22 cellular contexts compared by ENCODE assay signal in the genomic region with DNA sequence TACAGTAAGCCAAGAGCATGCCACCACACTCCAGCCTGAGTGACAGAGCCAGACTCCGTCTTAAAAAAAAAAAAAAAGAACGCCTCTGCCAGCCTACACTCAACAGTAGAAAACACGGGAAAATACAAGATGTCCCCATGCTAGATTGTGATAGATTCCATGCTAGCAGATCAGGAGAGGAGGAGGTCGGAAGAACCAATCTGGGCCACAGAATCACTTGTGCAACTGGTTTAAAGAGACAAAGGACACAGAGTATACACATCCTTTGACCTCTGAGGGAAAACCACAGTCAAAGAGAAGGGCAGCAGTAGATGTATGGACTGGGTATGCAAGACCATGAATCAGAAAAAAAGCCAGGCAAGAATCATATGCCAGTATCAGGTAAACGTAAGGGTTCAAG. TPM values are rescaled to one million over a fixed set of nuclear protein-coding genes. Genes with fewer than 3 reads are reported as not detected.
DNase-seq lines count a peak whose midpoint lies in the region; ATAC-seq and TF ChIP-seq lines count a peak whose summit lies in the region.
"Had no signal": no experiment of that assay in that cellular context is flagged by ENCODE, and none has a peak within 500 bp of the region (broad histone marks: within the 10 kb centered on the region; RNA-seq: fewer than 3 reads in every experiment).

No MANE protein-coding gene starts in this region.

- intact Hi-C loops in CD4-positive, alpha-beta memory T cell (cut with micrococcal nuclease): no loop called here

- no peak overlapping the region for H3K4me3 ChIP-seq in BLaER1
- H3K4me3 ChIP-seq in CD4-positive, alpha-beta memory T cell (ENCODE audit: low read length in 2 of 2): no peak overlapping the region
- no peak overlapping the region for H3K4me3 ChIP-seq in effector memory CD4-positive, alpha-beta T cell (ENCODE audit: insufficient read depth, low read depth, low read length, poor library complexity, severe bottlenecking)
- H3K4me3 ChIP-seq: GM23248, left lung, SJSA1, transverse colon had no signal

- peaks cover 0 to 2% (median 0%) of the 10 kb centered on the region in 8 donors for H3K9me3 Mint-ChIP-seq in CD4-positive, alpha-beta memory T cell
- H3K9me3 Mint-ChIP-seq in WTC11: no peaks in the 10 kb centered on the region
- H3K9me3 Mint-ChIP-seq: stimulated activated effector memory CD8-positive, alpha-beta T cell treated with anti-CD3 and anti-CD28 coated beads, Interleukin-12 subunit alpha, Interleukin-12 subunit beta, amount 100 ng/mL, for 72 hours had no signal

- peaks cover 25% of the 10 kb centered on the region for H3K9me3 ChIP-seq in BLaER1
- H3K9me3 ChIP-seq in CD4-positive, alpha-beta memory T cell (ENCODE audit: control insufficient read depth in 1 of 2, low read length in 2 of 2): no peaks in the 10 kb centered on the region
- no peaks in the 10 kb centered on the region for H3K9me3 ChIP-seq in effector memory CD4-positive, alpha-beta T cell (ENCODE audit: control insufficient read depth, low read length)
- H3K9me3 ChIP-seq: left lung, SJSA1, transverse colon had no signal

- peak overlapping the region in 4 of 7 donors; percentile 7 to 68 (median 52) for H3K27ac Mint-ChIP-seq in CD4-positive, alpha-beta memory T cell
- H3K27ac Mint-ChIP-seq in WTC11: peak overlapping the region; percentile 61; the same call in 1 of the 2 replicates
- H3K27ac Mint-ChIP-seq: stimulated activated effector memory CD8-positive, alpha-beta T cell treated with anti-CD3 and anti-CD28 coated beads, Interleukin-12 subunit alpha, Interleukin-12 subunit beta, amount 100 ng/mL, for 72 hours had no signal

- H3K4me3 Mint-ChIP-seq in CD4-positive, alpha-beta memory T cell: peak overlapping the region in 6 of 8 donors; percentile 1 to 75 (median 44)
- no peak overlapping the region for H3K4me3 Mint-ChIP-seq in WTC11
- H3K4me3 Mint-ChIP-seq: stimulated activated effector memory CD8-positive, alpha-beta T cell treated with anti-CD3 and anti-CD28 coated beads, Interleukin-12 subunit alpha, Interleukin-12 subunit beta, amount 100 ng/mL, for 72 hours had no signal

- TF ChIP-seq CTCF in WTC11 (IDR thresholded peaks at IDR 0.05): no peak

- H3K4me1 Mint-ChIP-seq in CD4-positive, alpha-beta memory T cell: peaks cover 50 to 90% (median 71%) of the 10 kb centered on the region in 4 donors
- H3K4me1 Mint-ChIP-seq in WTC11: peaks cover 64% of the 10 kb centered on the region

- H3K36me3 Mint-ChIP-seq in CD4-positive, alpha-beta memory T cell: peaks cover 8 to 17% of the 10 kb centered on the region in 2 donors
- H3K36me3 Mint-ChIP-seq in WTC11: no peaks in the 10 kb centered on the region

- no peak overlapping the region for H3K27ac ChIP-seq in BLaER1
- H3K27ac ChIP-seq in CD4-positive, alpha-beta memory T cell (ENCODE audit: low read depth, low read length): no peak overlapping the region
- H3K27ac ChIP-seq in effector memory CD4-positive, alpha-beta T cell (ENCODE audit: insufficient read depth, low read length, poor library complexity, severe bottlenecking): no peak overlapping the region
- H3K27ac ChIP-seq: GM23248, left lung, SJSA1, transverse colon had no signal

- H4K20me1 ChIP-seq in BLaER1: peaks cover 100% of the 10 kb centered on the region

- DNase-seq in CD4-positive, alpha-beta memory T cell: no peak
- DNase-seq in WTC11 (ENCODE audit: low spot score) (no peak), left lobe of liver (ENCODE audit: low spot score) (no peak), NCI-H2196 treated with DMSO at 0.1 percent for 48 hours (lab: John Stamatoyannopoulos, UW; ENCODE audit: unreplicated experiment) (no peak), SW480 (ENCODE audit: low spot score) (no peak)
- DNase-seq in effector memory CD4-positive, alpha-beta T cell: no peak
- DNase-seq: activated CD4-positive, CD25-positive, alpha-beta regulatory T cell treated with anti-CD3 and anti-CD28 coated beads, Interleukin-2, amount 50 U/mL, for 72 hours; activated effector memory CD4-positive, alpha-beta T cell treated with anti-CD3 and anti-CD28 coated beads, Interleukin-2, amount 50 U/mL, for 16 hours; aorta; effector CD4-positive, alpha-beta T cell; GM23248; Kasumi-1; left lung; NCI-H1092; NCI-H2107; OCI-M1; right cardiac atrium; transverse colon had no signal

- peaks cover 69% of the 10 kb centered on the region for H3K4me1 ChIP-seq in BLaER1
- peaks cover 86% of the 10 kb centered on the region for H3K4me1 ChIP-seq in CD4-positive, alpha-beta memory T cell (ENCODE audit: insufficient read depth, low read length)
- H3K4me1 ChIP-seq in effector memory CD4-positive, alpha-beta T cell (ENCODE audit: control insufficient read depth, insufficient read depth, low read length, poor library complexity, severe bottlenecking): peaks cover 24% of the 10 kb centered on the region
- H3K4me1 ChIP-seq: SJSA1 had no signal

- peak overlapping the region; percentile 35 for H3K4me2 ChIP-seq in BLaER1

- ATAC-seq in WTC11 (no peak), left lobe of liver (peak; percentile 88), HG03432 (IDR thresholded peaks at IDR 0.05; ENCODE audit: unreplicated experiment) (no peak)
- ATAC-seq: left lung; stimulated activated effector memory CD8-positive, alpha-beta T cell treated with anti-CD3 and anti-CD28 coated beads, Interleukin-12 subunit alpha, Interleukin-12 subunit beta, amount 100 ng/mL, for 72 hours had no signal

- H3K36me3 ChIP-seq in BLaER1: peaks cover 95% of the 10 kb centered on the region
- no peaks in the 10 kb centered on the region for H3K36me3 ChIP-seq in CD4-positive, alpha-beta memory T cell (ENCODE audit: insufficient read depth, low read length)
- no peaks in the 10 kb centered on the region for H3K36me3 ChIP-seq in effector memory CD4-positive, alpha-beta T cell (ENCODE audit: control insufficient read depth, insufficient read depth, low read length)
- H3K36me3 ChIP-seq: SJSA1, transverse colon had no signal

- CTCF ChIA-PET in CD4-positive, alpha-beta memory T cell (lab: Charles Lee; ENCODE audit: partially characterized antibody): interaction anchor here (1.4 kb wide), 1 partner anchor 13 kb away, joined by 5 read pairs; no protein-coding TSS in a partner anchor
- CTCF ChIA-PET in WTC11 (lab: Charles Lee): no interaction called here

- no peak overlapping the region for H3K9ac ChIP-seq in BLaER1
- H3K9ac ChIP-seq: GM23248 had no signal

- no peaks in the 10 kb centered on the region for H3K27me3 ChIP-seq in BLaER1
- H3K27me3 ChIP-seq in CD4-positive, alpha-beta memory T cell (ENCODE audit: insufficient read depth, low read length): no peaks in the 10 kb centered on the region
- H3K27me3 ChIP-seq in effector memory CD4-positive, alpha-beta T cell (replicated peaks; ENCODE audit: control insufficient read depth, insufficient read depth, low read length, poor library complexity, severe bottlenecking): no peaks in the 10 kb centered on the region
- H3K27me3 ChIP-seq: left lung, SJSA1, transverse colon had no signal

- H3K27me3 Mint-ChIP-seq in CD4-positive, alpha-beta memory T cell: no peaks in the 10 kb centered on the region
- H3K27me3 Mint-ChIP-seq in WTC11 (ENCODE audit: low read depth): no peaks in the 10 kb centered on the region

- POLR2A ChIA-PET in CD4-positive, alpha-beta memory T cell (lab: Charles Lee; ENCODE audit: partially characterized antibody): no interaction called here
- POLR2A ChIA-PET in WTC11 (lab: Charles Lee): no interaction called here

TF ChIP-seq in WTC11, 78 proteins besides CTCF, POLR2A, EP300 and RAD21:
- TF ChIP-seq IRF2 (CRISPR knock-in tag; IDR thresholded peaks at IDR 0.05; ENCODE audit: borderline replicate concordance, low read depth) (no peak), FOXK1 (CRISPR knock-in tag; IDR thresholded peaks at IDR 0.05) (no peak), GRHL2 (CRISPR knock-in tag; IDR thresholded peaks at IDR 0.05; ENCODE audit: insufficient replicate concordance, severe bottlenecking) (no peak), NFYB (CRISPR knock-in tag; conservative IDR thresholded peaks at IDR 0.05; ENCODE audit: low read depth) (no peak), OVOL2 (CRISPR knock-in tag; IDR thresholded peaks at IDR 0.05; ENCODE audit: borderline replicate concordance) (no peak)
- TF ChIP-seq, protein P1, sequence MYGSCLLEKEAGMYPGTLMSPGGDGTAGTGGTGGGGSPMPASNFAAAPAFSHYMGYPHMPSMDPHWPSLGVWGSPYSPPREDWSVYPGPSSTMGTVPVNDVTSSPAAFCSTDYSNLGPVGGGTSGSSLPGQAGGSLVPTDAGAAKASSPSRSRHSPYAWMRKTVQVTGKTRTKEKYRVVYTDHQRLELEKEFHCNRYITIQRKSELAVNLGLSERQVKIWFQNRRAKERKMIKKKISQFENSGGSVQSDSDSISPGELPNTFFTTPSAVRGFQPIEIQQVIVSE (CRISPR knock-in tag; IDR thresholded peaks at IDR 0.05; ENCODE audit: borderline replicate concordance): no peak

RNA-seq across cellular contexts. Expression of a gene that starts 15.9 kb away (rescaled TPM):
- total RNA-seq in CD4-positive, alpha-beta memory T cell: 100 to 1,000 TPM; 159 to 172 TPM
- polyA plus RNA-seq in CD4-positive, alpha-beta memory T cell: 10 to 100 TPM; 20.1 to 42.1 TPM
- total RNA-seq in WTC11 (2021) (133 to 148 TPM (median 139 TPM) in 3 replicates), left lobe of liver (57.1 TPM)
